ENCODE assay signal across 11 cellular contexts in genomic region chr12:51482808-51483532, GRCh38. TPM values are rescaled to one million over a fixed set of nuclear protein-coding genes. Genes with fewer than 3 reads are reported as not detected.
DNase-seq lines count a peak whose midpoint lies in the region; ATAC-seq, FAIRE-seq and TF ChIP-seq lines count a peak whose summit lies in the region.
"Had no signal": no experiment of that assay in that cellular context is flagged by ENCODE, and none has a peak within 500 bp of the region (broad histone marks: within the 10 kb centered on the region; RNA-seq: fewer than 3 reads in every experiment).

No MANE protein-coding gene starts in this region.

- TF ChIP-seq EP300 in HepG2 (IDR thresholded peaks at IDR 0.05; ENCODE audit: low read depth in 2 of 2, low read length in 2 of 2) (no peak), HepG2 (CRISPR knock-in tag; IDR thresholded peaks at IDR 0.05; ENCODE audit: borderline replicate concordance) (no peak)

- peaks cover 44% of the 10 kb centered on the region for H3K4me1 Mint-ChIP-seq in stimulated activated naive CD8-positive, alpha-beta T cell treated with anti-CD3 and anti-CD28 coated beads, Interleukin-15, Interleukin-2, amounts not matched to agents 100 ng/mL and 50 ng/mL, for 24 hours (ENCODE audit: low read depth)

- peak; percentile 16 to 22 for DNase-seq in activated CD4-positive, alpha-beta T cell treated with anti-CD3 and anti-CD28 coated beads for 4 hours
- no peak for DNase-seq in activated CD4-positive, alpha-beta T cell treated with anti-CD3 and anti-CD28 coated beads, Interleukin-2, amount 50 U/mL, for 1 hour
- DNase-seq in activated T-cell treated with anti-CD3 and anti-CD28 coated beads for 4 hours (peak; percentile 11), left kidney (ENCODE audit: low read depth, low spot score) (peak; percentile 2), HepG2 (ENCODE audit: low spot score) (no peak), NCI-H1436 treated with DMSO at 0.1 percent for 48 hours (lab: John Stamatoyannopoulos, UW) (no peak)
- DNase-seq: NCI-H1105, stomach had no signal

- FAIRE-seq in HepG2 (lab: Jason Lieb, UNC) = no peak

- no peak overlapping the region for H3K27ac ChIP-seq in HepG2 (ENCODE audit: extremely low read length, insufficient read depth, low read length)
- H3K27ac ChIP-seq: RWPE1, stomach had no signal

- H3K9ac ChIP-seq in HepG2 (ENCODE audit: insufficient read depth, low read depth, low read length) = no peak overlapping the region

- 30% methylated on average over 3 of the region's 3 CpGs for WGBS in HepG2 (ENCODE audit: low lambda C conversion rate)

- TF ChIP-seq CTCF in HepG2 (CRISPR knock-in tag; IDR thresholded peaks at IDR 0.05) = no peak

- H3K9me3 ChIP-seq in HepG2 (ENCODE audit: low read length) = no peaks in the 10 kb centered on the region
- H3K9me3 ChIP-seq: stomach had no signal

- no peaks in the 10 kb centered on the region for H4K20me1 ChIP-seq in HepG2 (ENCODE audit: insufficient read depth, low read length)

- peak overlapping the region; percentile 87 for H3K27ac Mint-ChIP-seq in stimulated activated naive CD8-positive, alpha-beta T cell treated with anti-CD3 and anti-CD28 coated beads, Interleukin-15, Interleukin-2, amounts not matched to agents 100 ng/mL and 50 ng/mL, for 24 hours

- H2AFZ ChIP-seq in HepG2 (ENCODE audit: low read length) = no peak overlapping the region

- POLR2A ChIA-PET in HepG2 (lab: Yijun Ruan, JAX) = no interaction called here

- no TSS peak for BruUV-seq in HepG2 (replicated peaks; lab: Mats Ljungman, UMichigan)

- no peaks in the 10 kb centered on the region for H3K9me3 Mint-ChIP-seq in stimulated activated naive CD8-positive, alpha-beta T cell treated with anti-CD3 and anti-CD28 coated beads, Interleukin-15, Interleukin-2, amounts not matched to agents 100 ng/mL and 50 ng/mL, for 24 hours

- H3K4me3 Mint-ChIP-seq in stimulated activated naive CD8-positive, alpha-beta T cell treated with anti-CD3 and anti-CD28 coated beads, Interleukin-15, Interleukin-2, amounts not matched to agents 100 ng/mL and 50 ng/mL, for 24 hours = peak overlapping the region; percentile 69

- no peak for TF ChIP-seq POLR2A in HepG2 (IDR thresholded peaks at IDR 0.05; ENCODE audit: insufficient read depth in 1 of 2, low read depth in 2 of 2, low read length in 2 of 2)

- 0 out of 5 replicates have a peak, but pooled peaks cover 0 to 1% of the 10 kb centered on the region in 2 experiments for H3K27me3 ChIP-seq in HepG2 (ENCODE audit: control insufficient read depth in 1 of 2, insufficient read depth in 2 of 2, low read length in 2 of 2)
- H3K27me3 ChIP-seq: stomach had no signal

- H3K36me3 ChIP-seq in HepG2 (replicated peaks in 1 of 2; ENCODE audit: control insufficient read depth in 1 of 2, insufficient read depth in 2 of 2, low read length in 2 of 2) = no peaks in the 10 kb centered on the region
- H3K36me3 ChIP-seq: stomach had no signal

- no peak for TF ChIP-seq RAD21 in HepG2 (CRISPR knock-in tag; IDR thresholded peaks at IDR 0.05)

- in situ Hi-C loops in HepG2 (cut with HindIII; ENCODE audit: extremely low pct_ligation_motif_present, low pct_unique_long_range_greater_than_20kb) = no loop called here

- H3K4me3 ChIP-seq in HepG2 (replicated peaks in 1 of 3; ENCODE audit: insufficient read depth in 1 of 3, low read depth in 2 of 3, low read length in 3 of 3) = no peak overlapping the region
- H3K4me3 ChIP-seq: stomach had no signal

- H3K27me3 Mint-ChIP-seq in stimulated activated naive CD8-positive, alpha-beta T cell treated with anti-CD3 and anti-CD28 coated beads, Interleukin-15, Interleukin-2, amounts not matched to agents 100 ng/mL and 50 ng/mL, for 24 hours = no peaks in the 10 kb centered on the region

- no peaks in the 10 kb centered on the region for H3K36me3 Mint-ChIP-seq in stimulated activated naive CD8-positive, alpha-beta T cell treated with anti-CD3 and anti-CD28 coated beads, Interleukin-15, Interleukin-2, amounts not matched to agents 100 ng/mL and 50 ng/mL, for 24 hours (ENCODE audit: low read depth)

- CTCF ChIA-PET in HepG2 (lab: Yijun Ruan, JAX; ENCODE audit: low intra/inter-chr PET ratio, low total read pairs) = no interaction called here

- intact Hi-C loops in HepG2 (cut with micrococcal nuclease; ENCODE audit: unreplicated experiment) = no loop called here

- ATAC-seq in HG02642 (IDR thresholded peaks at IDR 0.05; ENCODE audit: poor library complexity, unreplicated experiment) = no peak
- no peak for ATAC-seq in HepG2

- H3K4me1 ChIP-seq in HepG2 (ENCODE audit: insufficient read depth, low read length) = no peaks in the 10 kb centered on the region
- H3K4me1 ChIP-seq: stomach had no signal

- no peaks in the 10 kb centered on the region for H3K79me2 ChIP-seq in HepG2 (ENCODE audit: insufficient read depth, low read length)

- H3K4me2 ChIP-seq in HepG2 (ENCODE audit: low read depth, low read length) = no peak overlapping the region

TF ChIP-seq in HepG2, 621 proteins besides CTCF, POLR2A, EP300 and RAD21:
- TF ChIP-seq IRX3 (CRISPR knock-in tag; IDR thresholded peaks at IDR 0.05; ENCODE audit: borderline replicate concordance, low read depth) = no peak
- TF ChIP-seq ZFY (CRISPR knock-in tag; IDR thresholded peaks at IDR 0.05) = no peak
- TF ChIP-seq SNAI1 (CRISPR knock-in tag; IDR thresholded peaks at IDR 0.05; ENCODE audit: borderline replicate concordance) = no peak
- no peak for TF ChIP-seq MTF1 (CRISPR knock-in tag; IDR thresholded peaks at IDR 0.05)
- TF ChIP-seq CCAR2 (optimal IDR thresholded peaks at IDR 0.05; ENCODE audit: low read depth, low read length) = no peak
- TF ChIP-seq SPEN (CRISPR knock-in tag; IDR thresholded peaks at IDR 0.05; ENCODE audit: low read depth) = no peak
- no peak for TF ChIP-seq ZSCAN25 (CRISPR knock-in tag; IDR thresholded peaks at IDR 0.05)
- TF ChIP-seq HHEX (CRISPR knock-in tag; IDR thresholded peaks at IDR 0.05) = no peak
- no peak for TF ChIP-seq MXD4 (CRISPR knock-in tag; IDR thresholded peaks at IDR 0.05)
- TF ChIP-seq ZNF891 (CRISPR knock-in tag; IDR thresholded peaks at IDR 0.05) = no peak
- no peak for TF ChIP-seq SYNCRIP (IDR thresholded peaks at IDR 0.05; ENCODE audit: insufficient read depth, low read depth, low read length)
- no peak for TF ChIP-seq NR3C1 (CRISPR knock-in tag; IDR thresholded peaks at IDR 0.05)
- TF ChIP-seq ZNF75D (CRISPR knock-in tag; IDR thresholded peaks at IDR 0.05; ENCODE audit: borderline replicate concordance) = no peak
- TF ChIP-seq ZNF761 (CRISPR knock-in tag; conservative IDR thresholded peaks at IDR 0.05) = no peak
TF ChIP-seq in HepG2: peak in this region for 0.

RNA-seq across cellular contexts. Expression of gene SLC4A8, which starts 58.3 kb away (rescaled TPM):
- total RNA-seq in HepG2 (2016; rRNA removed; fragmentation: Illumina TruSeq; extraction: Trizol) = 0.07 TPM in 1 of 2 replicates, not detected in the other
- not detected in 2 replicates for total RNA-seq in HepG2 (2016; cell fraction: cytosol; rRNA removed; fragmentation: Illumina TruSeq; extraction: Trizol; ENCODE audit: low read depth)
- total RNA-seq in HepG2 (2016; cell fraction: insoluble cytoplasmic fraction; rRNA removed; fragmentation: Illumina TruSeq; extraction: Trizol) = 0.06 and 0.10 TPM in 2 replicates
- not detected in 2 replicates for total RNA-seq in HepG2 (2016; cell fraction: membrane; rRNA removed; fragmentation: Illumina TruSeq; extraction: Trizol)
- 0.34 TPM in 1 of 2 replicates, not detected in the other for total RNA-seq in HepG2 (2016; cell fraction: nucleus; rRNA removed; fragmentation: Illumina TruSeq; extraction: Trizol)
- under 0.01 and 0.01 TPM in 2 replicates for polyA plus RNA-seq in HepG2 (2011; rRNA removed)
- 0.17 TPM in 1 of 2 replicates, not detected in the other for polyA plus RNA-seq in HepG2 (2011; cell fraction: cytosol; rRNA removed)
- 0.17 and 0.19 TPM in 2 replicates for polyA plus RNA-seq in HepG2 (2011; cell fraction: nucleus; rRNA removed)
- 0.05 TPM in 2 replicates for polyA plus RNA-seq in HepG2 (2012)
- polyA plus RNA-seq in HepG2 (2016; cell fraction: cytosol; fragmentation: Illumina TruSeq; extraction: Trizol; ENCODE audit: low read depth) = not detected in 2 replicates
- not detected in 2 replicates for polyA plus RNA-seq in HepG2 (2016; cell fraction: insoluble cytoplasmic fraction; fragmentation: Illumina TruSeq; extraction: Trizol; ENCODE audit: low read depth)
- polyA plus RNA-seq in HepG2 (2016; cell fraction: membrane; fragmentation: Illumina TruSeq; extraction: Trizol; ENCODE audit: low read depth) = not detected in 2 replicates
- not detected in 2 replicates for polyA plus RNA-seq in HepG2 (2016; cell fraction: nucleus; fragmentation: Illumina TruSeq; extraction: Trizol; ENCODE audit: insufficient read depth, low read depth)
- not detected in 2 replicates for polyA minus RNA-seq in HepG2 (2011; rRNA and poly(A)+ RNA removed; ENCODE audit: low replicate concordance)
- not detected in 2 replicates for polyA minus RNA-seq in HepG2 (2011; cell fraction: cytosol; rRNA and poly(A)+ RNA removed)
- polyA minus RNA-seq in HepG2 (2011; cell fraction: nucleus; rRNA and poly(A)+ RNA removed) = 0.13 and 0.37 TPM in 2 replicates

Comparison
In these comparisons a context has a peak if more than half of its experiments do, and no peak if none do; other contexts are left out.
1. DNase-seq: peak in activated CD4-positive, alpha-beta T cell treated with anti-CD3 and anti-CD28 coated beads for 4 hours (2 of 2), activated T-cell treated with anti-CD3 and anti-CD28 coated beads for 4 hours (single experiment) and left kidney (single experiment); none in activated CD4-positive, alpha-beta T cell treated with anti-CD3 and anti-CD28 coated beads, Interleukin-2, amount 50 U/mL, for 1 hour (single experiment), HepG2 (single experiment) and NCI-H1436 treated with DMSO at 0.1 percent for 48 hours (single experiment).